In genomic region chr6:155224031-155224451, GRCh38 we compare ENCODE assay signal across 10 cellular contexts. TPM values are rescaled to one million over a fixed set of nuclear protein-coding genes. Genes with fewer than 3 reads are reported as not detected.
A peak's percentile ranks its signal among the peaks of the same experiment; 100 is the strongest.
DNase-seq lines count a peak whose midpoint lies in the region; ATAC-seq and TF ChIP-seq lines count a peak whose summit lies in the region.
"Had no signal": no experiment of that assay in that cellular context is flagged by ENCODE, and none has a peak within 500 bp of the region (broad histone marks: within the 10 kb centered on the region; RNA-seq: fewer than 3 reads in every experiment).

No MANE protein-coding gene starts in this region.

- BruUV-seq in mammary epithelial cell (replicated peaks; lab: Mats Ljungman, UMichigan) = no TSS peak

- in situ Hi-C loops in mammary epithelial cell (cut with MboI; ENCODE audit: low sequenced_read_pairs in 2 of 2) = no loop called here

- no peaks in the 10 kb centered on the region for H3K27me3 ChIP-seq in mammary epithelial cell (ENCODE audit: insufficient read depth, low read length)
- H3K27me3 ChIP-seq in neuronal stem cell (ENCODE audit: control insufficient read depth in 3 of 3, insufficient read depth in 3 of 3, low read depth in 1 of 3, low read length in 3 of 3) = no peaks in the 10 kb centered on the region

- peak; percentile 96 for ATAC-seq in HG02852 (IDR thresholded peaks at IDR 0.05; ENCODE audit: unreplicated experiment)

- no peak overlapping the region for H2BK5ac ChIP-seq in neuronal stem cell (ENCODE audit: low read length)

- intact Hi-C loops in mammary epithelial cell (cut with micrococcal nuclease) = loop anchor here (2.0 kb wide), 1 partner anchor 35 kb away; no protein-coding TSS in a partner anchor

- no peak overlapping the region for H2BK12ac ChIP-seq in neuronal stem cell (ENCODE audit: low read length)

- H2BK15ac ChIP-seq in neuronal stem cell (ENCODE audit: low read length) = no peak overlapping the region

- H3K36me3 ChIP-seq in mammary epithelial cell (ENCODE audit: insufficient read depth, low read length) (no peaks in the 10 kb centered on the region), neuronal stem cell (replicated peaks in 1 of 2; ENCODE audit: control insufficient read depth in 2 of 2, insufficient read depth in 2 of 2, low read length in 2 of 2) (peaks cover 0 to 69% of the 10 kb centered on the region in 2 donors)

- H3K4ac ChIP-seq in neuronal stem cell (ENCODE audit: low read length) = no peak overlapping the region

- H4K91ac ChIP-seq in neuronal stem cell (ENCODE audit: low read depth, low read length, poor library complexity) = no peak overlapping the region

- no peak overlapping the region for H2AK5ac ChIP-seq in neuronal stem cell (ENCODE audit: low read depth, low read length)

- H3K27ac ChIP-seq in mammary epithelial cell (ENCODE audit: insufficient read depth, low read depth, low read length) (peak overlapping the region; percentile 61), neuronal stem cell (replicated peaks; ENCODE audit: low read length) (no peak overlapping the region)
- H3K27ac ChIP-seq: 22Rv1 had no signal

- H4K20me1 ChIP-seq in mammary epithelial cell (ENCODE audit: insufficient read depth, low read length) = no peaks in the 10 kb centered on the region

- no peak overlapping the region for H2BK120ac ChIP-seq in neuronal stem cell (ENCODE audit: low read depth, low read length)

- H3K4me1 ChIP-seq in mammary epithelial cell (ENCODE audit: insufficient read depth, low read length) (peaks cover 34% of the 10 kb centered on the region), neuronal stem cell (ENCODE audit: control insufficient read depth in 2 of 2, insufficient read depth in 1 of 2, low read depth in 1 of 2, low read length in 2 of 2) (peaks cover 0 to 6% of the 10 kb centered on the region in 2 donors)

- H3K23ac ChIP-seq in neuronal stem cell (ENCODE audit: low read depth, low read length, poor library complexity) = no peak overlapping the region

- H3K4me3 ChIP-seq in mammary epithelial cell (replicated peaks in 1 of 3; ENCODE audit: insufficient read depth in 1 of 3, low read depth in 2 of 3, low read length in 3 of 3) (no peak overlapping the region), neuronal stem cell (ENCODE audit: low read length in 2 of 2) (no peak overlapping the region)

- H3K9ac ChIP-seq in mammary epithelial cell (ENCODE audit: insufficient read depth, low read length) (no peak overlapping the region), neuronal stem cell (ENCODE audit: low read depth, low read length, poor library complexity) (no peak overlapping the region)

- no peak overlapping the region for H4K8ac ChIP-seq in neuronal stem cell (ENCODE audit: low read depth, low read length)

- 50% methylated on average over 4 of the region's 4 CpGs for WGBS in mammary epithelial cell (ENCODE audit: low coverage, missing lambda C conversion rate)
- WGBS in neuronal stem cell (ENCODE audit: extremely low coverage in 2 of 2, insufficient read length in 2 of 2, insufficient replicate concordance in 1 of 2), 2 donors = no CpG with 5 or more reads among the region's 4 CpGs

- H3K9me3 ChIP-seq in mammary epithelial cell (replicated peaks; ENCODE audit: insufficient read depth, low read length) = no peaks in the 10 kb centered on the region
- peaks cover 4 to 5% of the 10 kb centered on the region in 2 donors for H3K9me3 ChIP-seq in neuronal stem cell (replicated peaks in 1 of 2; ENCODE audit: control insufficient read depth in 2 of 2, insufficient read depth in 1 of 2, low read depth in 1 of 2, low read length in 2 of 2)

- no peaks in the 10 kb centered on the region for H3K79me2 ChIP-seq in mammary epithelial cell (ENCODE audit: insufficient read depth, low read length)

- no peak for TF ChIP-seq CTCF in mammary epithelial cell (conservative IDR thresholded peaks at IDR 0.05 in 1 of 2, IDR thresholded peaks at IDR 0.05 in 1 of 2; ENCODE audit: extremely low read depth in 1 of 2, insufficient read depth in 1 of 2, low read depth in 1 of 2, low read length in 2 of 2)

- peak; percentile 43 for DNase-seq in NK-92 treated with Interleukin-12 subunit alpha and Interleukin-12 subunit beta, amount 100 ng/mL, for 24 hours (lab: John Stamatoyannopoulos, UW)
- no peak for DNase-seq in NK-92 (lab: John Stamatoyannopoulos, UW; ENCODE audit: unreplicated experiment)
- DNase-seq in RKO (ENCODE audit: low spot score) = peak; percentile 87
- peak; percentile 97 for DNase-seq in mammary epithelial cell
- peak; percentile 57 to 60 for DNase-seq in stimulated activated CD4-positive, alpha-beta T cell treated with anti-CD3 and anti-CD28 coated beads, Interleukin-2, amount 100 ng/mL, for 24 hours
- no peak for DNase-seq in neuronal stem cell (ENCODE audit: low spot score)
- DNase-seq in NCI-H446 treated with DMSO at 0.1 percent for 48 hours (lab: John Stamatoyannopoulos, UW) = no peak

- peak overlapping the region; percentile 49 for H2AFZ ChIP-seq in mammary epithelial cell (ENCODE audit: low read depth, low read length)
- no peak overlapping the region for H2AFZ ChIP-seq in neuronal stem cell (ENCODE audit: low read length)

- dilution Hi-C loops in mammary epithelial cell (cut with HindIII; ENCODE audit: low sequenced_read_pairs) = no loop called here

- CTCF ChIA-PET in mammary epithelial cell (lab: Charles Lee; ENCODE audit: low non-redundant PET) = interaction anchor here (0.6 to 0.7 kb wide), 2 partner anchors 186 to 356 kb away, joined by 3 to 4 read pairs; no protein-coding TSS in a partner anchor

- H3K18ac ChIP-seq in neuronal stem cell (ENCODE audit: low read length) = no peak overlapping the region

- H3K79me1 ChIP-seq in neuronal stem cell (ENCODE audit: low read depth, low read length) = no peaks in the 10 kb centered on the region

- H3K14ac ChIP-seq in neuronal stem cell (ENCODE audit: low read length) = no peak overlapping the region

- peak overlapping the region; percentile 26 for H3K4me2 ChIP-seq in mammary epithelial cell (ENCODE audit: insufficient read depth, low read depth, low read length)
- no peak overlapping the region for H3K4me2 ChIP-seq in neuronal stem cell (ENCODE audit: insufficient read depth, low read length, poor library complexity, severe bottlenecking)

RNA-seq across cellular contexts. Expression of gene CLDN20, which starts 39.8 kb away (rescaled TPM):
- under 1 TPM in 1 of 2 donors, not detected in 1; 0.26 TPM for total RNA-seq in mammary epithelial cell
- not detected for polyA plus RNA-seq in mammary epithelial cell
- not detected for polyA minus RNA-seq in mammary epithelial cell
- not detected for polyA plus RNA-seq in neuronal stem cell (2013, experiment 1 of 2)
- polyA plus RNA-seq in neuronal stem cell (2013, experiment 2 of 2) = not detected
- total RNA-seq: urinary bladder had no signal

Comparison
In these comparisons a context has a peak if more than half of its experiments do, and no peak if none do; other contexts are left out.
1. DNase-seq: peak in NK-92 treated with Interleukin-12 subunit alpha and Interleukin-12 subunit beta, amount 100 ng/mL, for 24 hours (single experiment), RKO (single experiment), mammary epithelial cell (single experiment) and stimulated activated CD4-positive, alpha-beta T cell treated with anti-CD3 and anti-CD28 coated beads, Interleukin-2, amount 100 ng/mL, for 24 hours (2 of 2); none in NK-92 (single experiment), neuronal stem cell (single experiment) and NCI-H446 treated with DMSO at 0.1 percent for 48 hours (single experiment).